ENCODE assay signal across 8 cellular contexts in genomic region chr4:141530627-141531026, GRCh38.
"Had no signal": no experiment of that assay in that cellular context is flagged by ENCODE, and none has a peak within 500 bp of the region (broad histone marks: within the 10 kb centered on the region; RNA-seq: fewer than 3 reads in every experiment).

No MANE protein-coding gene starts in this region.

- H3K27ac ChIP-seq: KMS-11 had no signal

- H3K4me2 ChIP-seq: GM23338, KMS-11 had no signal

- H2AFZ ChIP-seq: GM23338 had no signal

- H3K9ac ChIP-seq: KMS-11 had no signal

- ATAC-seq: GM23338 had no signal

- DNase-seq: H9, HCEC 1CT, KBM-7 had no signal

- H3K4me3 ChIP-seq: GM23338 had no signal

- FAIRE-seq: H1, H54, HTR-8/SVneo had no signal
